1 cellular context compared by ENCODE assay signal in the genomic region with DNA sequence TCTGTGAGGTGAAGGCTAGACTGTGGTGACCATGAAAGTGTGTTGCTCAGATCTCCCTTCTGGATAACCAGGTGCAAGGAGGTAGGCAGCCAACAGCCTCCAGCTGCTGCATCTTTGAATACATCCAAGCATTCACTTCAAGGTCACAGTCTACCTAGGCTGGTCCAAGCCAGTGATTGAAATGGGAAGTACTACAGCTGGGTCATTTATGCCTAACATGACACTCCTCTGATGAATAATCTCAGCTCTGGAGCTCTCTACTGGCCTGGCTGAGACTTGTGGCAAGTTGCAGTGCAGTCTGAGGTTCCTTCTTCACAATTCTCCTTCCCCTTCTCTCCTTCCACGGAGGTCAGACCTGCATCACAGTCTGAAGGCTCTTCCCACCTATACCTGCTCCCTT.
TF ChIP-seq lines count a peak whose summit lies in the region.

No MANE protein-coding gene starts in this region.

TF ChIP-seq in SK-N-SH, 30 proteins besides CTCF, POLR2A, EP300 and RAD21 (continued from another document):
- TF ChIP-seq, protein P1, sequence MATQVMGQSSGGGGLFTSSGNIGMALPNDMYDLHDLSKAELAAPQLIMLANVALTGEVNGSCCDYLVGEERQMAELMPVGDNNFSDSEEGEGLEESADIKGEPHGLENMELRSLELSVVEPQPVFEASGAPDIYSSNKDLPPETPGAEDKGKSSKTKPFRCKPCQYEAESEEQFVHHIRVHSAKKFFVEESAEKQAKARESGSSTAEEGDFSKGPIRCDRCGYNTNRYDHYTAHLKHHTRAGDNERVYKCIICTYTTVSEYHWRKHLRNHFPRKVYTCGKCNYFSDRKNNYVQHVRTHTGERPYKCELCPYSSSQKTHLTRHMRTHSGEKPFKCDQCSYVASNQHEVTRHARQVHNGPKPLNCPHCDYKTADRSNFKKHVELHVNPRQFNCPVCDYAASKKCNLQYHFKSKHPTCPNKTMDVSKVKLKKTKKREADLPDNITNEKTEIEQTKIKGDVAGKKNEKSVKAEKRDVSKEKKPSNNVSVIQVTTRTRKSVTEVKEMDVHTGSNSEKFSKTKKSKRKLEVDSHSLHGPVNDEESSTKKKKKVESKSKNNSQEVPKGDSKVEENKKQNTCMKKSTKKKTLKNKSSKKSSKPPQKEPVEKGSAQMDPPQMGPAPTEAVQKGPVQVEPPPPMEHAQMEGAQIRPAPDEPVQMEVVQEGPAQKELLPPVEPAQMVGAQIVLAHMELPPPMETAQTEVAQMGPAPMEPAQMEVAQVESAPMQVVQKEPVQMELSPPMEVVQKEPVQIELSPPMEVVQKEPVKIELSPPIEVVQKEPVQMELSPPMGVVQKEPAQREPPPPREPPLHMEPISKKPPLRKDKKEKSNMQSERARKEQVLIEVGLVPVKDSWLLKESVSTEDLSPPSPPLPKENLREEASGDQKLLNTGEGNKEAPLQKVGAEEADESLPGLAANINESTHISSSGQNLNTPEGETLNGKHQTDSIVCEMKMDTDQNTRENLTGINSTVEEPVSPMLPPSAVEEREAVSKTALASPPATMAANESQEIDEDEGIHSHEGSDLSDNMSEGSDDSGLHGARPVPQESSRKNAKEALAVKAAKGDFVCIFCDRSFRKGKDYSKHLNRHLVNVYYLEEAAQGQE (IDR thresholded peaks at IDR 0.05; ENCODE audit: low read depth, low read length): no peak
- TF ChIP-seq POLR2AphosphoS5 (IDR thresholded peaks at IDR 0.05; ENCODE audit: low read depth, low read length) (no peak), USF2 (IDR thresholded peaks at IDR 0.05; ENCODE audit: borderline replicate concordance, low read depth, low read length) (no peak), TCF12 (IDR thresholded peaks at IDR 0.05) (no peak)
